23 cellular contexts compared by ENCODE assay signal in genomic region chr5:81747030-81747429, GRCh38. TPM values are rescaled to one million over a fixed set of nuclear protein-coding genes. Genes with fewer than 3 reads are reported as not detected.
A peak's percentile ranks its signal among the peaks of the same experiment; 100 is the strongest.
DNase-seq lines count a peak whose midpoint lies in the region; ATAC-seq and TF ChIP-seq lines count a peak whose summit lies in the region.
"Had no signal": no experiment of that assay in that cellular context is flagged by ENCODE, and none has a peak within 500 bp of the region (broad histone marks: within the 10 kb centered on the region; RNA-seq: fewer than 3 reads in every experiment).

No MANE protein-coding gene starts in this region.

- no peak overlapping the region for H3K23ac ChIP-seq in mesendoderm (ENCODE audit: low read length)

- H3K9me2 ChIP-seq in Loucy (replicated peaks; ENCODE audit: low read depth, low read length) = no peaks in the 10 kb centered on the region

- ATAC-seq in CD4-positive, alpha-beta T cell (ENCODE audit: poor library complexity) = no peak
- ATAC-seq: A549, T-cell had no signal

- no peak overlapping the region for H2BK5ac ChIP-seq in mesendoderm (ENCODE audit: low read length)

- H3K9me3 ChIP-seq in CD4-positive, alpha-beta T cell (ENCODE audit: control insufficient read depth, low read length) = no peaks in the 10 kb centered on the region
- H3K9me3 ChIP-seq in Loucy (ENCODE audit: insufficient read depth, low read depth, low read length) (no peaks in the 10 kb centered on the region), endocrine pancreas (ENCODE audit: control insufficient read depth, low read length) (no peaks in the 10 kb centered on the region), thymus (ENCODE audit: control insufficient read depth) (no peaks in the 10 kb centered on the region)
- H3K9me3 ChIP-seq: A549 had no signal

- H4K8ac ChIP-seq in mesendoderm (ENCODE audit: low read depth, low read length) = no peak overlapping the region

- H3K27ac ChIP-seq in CD4-positive, alpha-beta T cell (ENCODE audit: low read depth, low read length) = no peak overlapping the region
- H3K27ac ChIP-seq in thymus (ENCODE audit: low read depth) = no peak overlapping the region
- no peak overlapping the region for H3K27ac ChIP-seq in mesendoderm (ENCODE audit: low read depth, low read length)
- H3K27ac ChIP-seq: A549, C4-2B, SK-N-MC had no signal

- H3K9me3 Mint-ChIP-seq in CD4-positive, alpha-beta T cell = no peaks in the 10 kb centered on the region
- H3K9me3 Mint-ChIP-seq: T-cell had no signal

- H3K79me2 ChIP-seq in Loucy (ENCODE audit: insufficient read depth, low read length) (peaks cover 89% of the 10 kb centered on the region), mesendoderm (ENCODE audit: control insufficient read depth, insufficient read depth, low read length) (no peaks in the 10 kb centered on the region)

- H3F3A ChIP-seq in Loucy (ENCODE audit: low read depth) = no peaks in the 10 kb centered on the region

- H4K20me1 ChIP-seq in Loucy (ENCODE audit: insufficient read depth, low read length, poor library complexity, severe bottlenecking) = peaks cover 67% of the 10 kb centered on the region

- CTCF ChIA-PET in CD4-positive, alpha-beta T cell (lab: Charles Lee) = interaction anchor here (1.3 kb wide), 1 partner anchor 187 kb away, joined by 3 read pairs; no protein-coding TSS in a partner anchor

- intact Hi-C loops in CD4-positive, alpha-beta T cell (cut with DNase I, micrococcal nuclease) = loop anchor here (5.0 kb wide), 3 partner anchors 70 to 1090 kb away; no protein-coding TSS in a partner anchor

- peak overlapping the region; percentile 89 for H3K4me3 ChIP-seq in Loucy (ENCODE audit: low read length, poor library complexity, severe bottlenecking)
- peak overlapping the region; percentile 18 for H3K4me3 ChIP-seq in endocrine pancreas (ENCODE audit: control insufficient read depth, insufficient read depth, low read length)
- peak overlapping the region; percentile 5 for H3K4me3 ChIP-seq in thymus (ENCODE audit: low read length)
- no peak overlapping the region for H3K4me3 ChIP-seq in mesendoderm (ENCODE audit: low read length)
- H3K4me3 ChIP-seq: A549, SK-N-MC had no signal

- POLR2A ChIA-PET in CD4-positive, alpha-beta T cell (lab: Charles Lee) = interaction anchor here (0.6 to 0.7 kb wide), 2 partner anchors 105 to 214 kb away, joined by 3 read pairs; no protein-coding TSS in a partner anchor

- peaks cover 59% of the 10 kb centered on the region for H3K4me1 Mint-ChIP-seq in CD4-positive, alpha-beta T cell (ENCODE audit: low read depth)

- no peaks in the 10 kb centered on the region for H3K27me3 Mint-ChIP-seq in CD4-positive, alpha-beta T cell
- H3K27me3 Mint-ChIP-seq: T-cell had no signal

- peaks cover 1% of the 10 kb centered on the region for H3K79me1 ChIP-seq in mesendoderm (ENCODE audit: low read length)

- peak overlapping the region; percentile 97 for H3K4me2 ChIP-seq in Loucy (ENCODE audit: low read depth, low read length, poor library complexity, severe bottlenecking)
- no peak overlapping the region for H3K4me2 ChIP-seq in mesendoderm (ENCODE audit: low read length)
- H3K4me2 ChIP-seq: A549 had no signal

- no peak overlapping the region for H2BK120ac ChIP-seq in mesendoderm (ENCODE audit: low read depth, low read length)

- H3K4ac ChIP-seq in mesendoderm (ENCODE audit: low read depth, low read length) = no peak overlapping the region

- peaks cover 11% of the 10 kb centered on the region for H3K36me3 Mint-ChIP-seq in CD4-positive, alpha-beta T cell (ENCODE audit: low read depth)
- H3K36me3 Mint-ChIP-seq: T-cell had no signal

- no peak for DNase-seq in CD4-positive, alpha-beta T cell
- DNase-seq in mesendoderm (no peak), AG08395 (ENCODE audit: low spot score) (no peak)
- no peak for DNase-seq in activated T-cell treated with anti-CD3 and anti-CD28 coated beads, Interleukin-2, amount 50 U/mL, for 1 hour
- DNase-seq: DMS 273 treated with DMSO at 0.1 percent for 48 hours; GDM1; Kasumi-1; MM.1S; NCI-H1105; NCI-H2081; NCI-H2171 treated with DMSO at 0.1 percent for 48 hours; NCI-H446 treated with DMSO at 0.1 percent for 48 hours; NCI-H748 treated with DMSO at 0.1 percent for 48 hours; NK-92 treated with Interleukin-12 subunit alpha and Interleukin-12 subunit beta, amount 100 ng/mL, for 24 hours; OCI-M1; SHP77; T-cell had no signal

- WGBS in thymus = 51% methylated on average over 2 of the region's 2 CpGs
- WGBS in mesendoderm (ENCODE audit: extremely low coverage, insufficient coverage, low lambda C conversion rate) = no CpG with 5 or more reads among the region's 2 CpGs

- no peak overlapping the region for H2AK5ac ChIP-seq in mesendoderm (ENCODE audit: low read length)

- H4K5ac ChIP-seq in mesendoderm (ENCODE audit: low read length) = no peak overlapping the region

- H3K36me3 ChIP-seq in Loucy (ENCODE audit: insufficient read depth, low read length) (no peaks in the 10 kb centered on the region), endocrine pancreas (ENCODE audit: control insufficient read depth, insufficient read depth, low read length) (no peaks in the 10 kb centered on the region), thymus (ENCODE audit: control insufficient read depth, insufficient read depth) (no peaks in the 10 kb centered on the region), mesendoderm (ENCODE audit: control insufficient read depth, insufficient read depth, low read length) (no peaks in the 10 kb centered on the region)

- peak overlapping the region; percentile 50 for H3K4me3 Mint-ChIP-seq in CD4-positive, alpha-beta T cell

- H3K27ac Mint-ChIP-seq in CD4-positive, alpha-beta T cell = peak overlapping the region; percentile 32
- H3K27ac Mint-ChIP-seq: T-cell had no signal

- H2BK15ac ChIP-seq in mesendoderm (replicated peaks; ENCODE audit: low read depth) = no peak overlapping the region

- no peak overlapping the region for H2AFZ ChIP-seq in Loucy (ENCODE audit: low read length)

- H3K27me3 ChIP-seq in CD4-positive, alpha-beta T cell (ENCODE audit: control insufficient read depth, insufficient read depth, low read length) = no peaks in the 10 kb centered on the region
- H3K27me3 ChIP-seq in Loucy (ENCODE audit: insufficient read depth, low read length, poor library complexity, severe bottlenecking) (no peaks in the 10 kb centered on the region), endocrine pancreas (ENCODE audit: control insufficient read depth, insufficient read depth, low read length) (no peaks in the 10 kb centered on the region), thymus (ENCODE audit: control insufficient read depth, insufficient read depth) (no peaks in the 10 kb centered on the region), mesendoderm (ENCODE audit: insufficient read depth, low read length, poor library complexity) (no peaks in the 10 kb centered on the region)

- H3K9ac ChIP-seq in Loucy (ENCODE audit: low read depth, low read length, poor library complexity, severe bottlenecking) (peak overlapping the region; percentile 84), endocrine pancreas (ENCODE audit: control insufficient read depth, insufficient read depth, low read length) (no peak overlapping the region), mesendoderm (ENCODE audit: low read length) (no peak overlapping the region)

- H3K18ac ChIP-seq in mesendoderm (ENCODE audit: low read length) = no peak overlapping the region

- no peak for TF ChIP-seq CTCF in CD4-positive, alpha-beta T cell (IDR thresholded peaks at IDR 0.05)
- TF ChIP-seq CTCF in Loucy (conservative IDR thresholded peaks at IDR 0.05; ENCODE audit: low read length) = no peak

- H3K4me1 ChIP-seq in Loucy (ENCODE audit: insufficient read depth, low read length, poor library complexity, severe bottlenecking) (peaks cover 61% of the 10 kb centered on the region), endocrine pancreas (ENCODE audit: control insufficient read depth, insufficient read depth, low read length) (peaks cover 25% of the 10 kb centered on the region), thymus (ENCODE audit: control insufficient read depth, insufficient read depth, low read length) (peaks cover 7% of the 10 kb centered on the region), mesendoderm (ENCODE audit: control insufficient read depth, low read depth, low read length) (peaks cover under 1% of the 10 kb centered on the region)

- no peak overlapping the region for H3K56ac ChIP-seq in mesendoderm (ENCODE audit: low read length)

RNA-seq across cellular contexts. Expression of gene SSBP2, which starts 3.9 kb away (rescaled TPM):
- 10 to 100 TPM; 33.5 to 36.3 TPM for total RNA-seq in CD4-positive, alpha-beta T cell
- 61.1 TPM for polyA plus RNA-seq in thymus
- 8.0 TPM for polyA plus RNA-seq in mesendoderm (2013, experiment 1 of 2)
- 8.2 TPM for polyA plus RNA-seq in mesendoderm (2013, experiment 2 of 2)
